ENCODE assay signal across 2 cellular contexts in genomic region chr3:72550582-72551262, GRCh38.
A peak's percentile ranks its signal among the peaks of the same experiment; 100 is the strongest.
TF ChIP-seq lines count a peak whose summit lies in the region.

No MANE protein-coding gene starts in this region.

TF ChIP-seq in HepG2, 621 proteins besides CTCF, POLR2A, EP300 and RAD21 (continued from another document):
- no peak for TF ChIP-seq ZNF569 (CRISPR knock-in tag; IDR thresholded peaks at IDR 0.05; ENCODE audit: borderline replicate concordance)
- no peak for TF ChIP-seq RARG (CRISPR knock-in tag; IDR thresholded peaks at IDR 0.05; ENCODE audit: low read depth)
- no peak for TF ChIP-seq PTBP1 (IDR thresholded peaks at IDR 0.05; ENCODE audit: low read depth, low read length, poor library complexity, severe bottlenecking)
- no peak for TF ChIP-seq ZNF318 (CRISPR knock-in tag; IDR thresholded peaks at IDR 0.05)
- no peak for TF ChIP-seq RFX1 (IDR thresholded peaks at IDR 0.05)
- no peak for TF ChIP-seq ZSCAN30 (CRISPR knock-in tag; IDR thresholded peaks at IDR 0.05)
- no peak for TF ChIP-seq ZNF446 (CRISPR knock-in tag; IDR thresholded peaks at IDR 0.05)
TF ChIP-seq in HepG2: peak in this region for 0.

TF ChIP-seq in GM12878, 131 proteins besides CTCF, POLR2A, EP300 and RAD21 (continued from another document):
- peak; percentile 8; the same call in 1 of the 2 replicates for TF ChIP-seq USF2 (IDR thresholded peaks at IDR 0.05; ENCODE audit: borderline replicate concordance, low read depth, low read length)
